ENCODE assay signal across 1 cellular context in the genomic region with DNA sequence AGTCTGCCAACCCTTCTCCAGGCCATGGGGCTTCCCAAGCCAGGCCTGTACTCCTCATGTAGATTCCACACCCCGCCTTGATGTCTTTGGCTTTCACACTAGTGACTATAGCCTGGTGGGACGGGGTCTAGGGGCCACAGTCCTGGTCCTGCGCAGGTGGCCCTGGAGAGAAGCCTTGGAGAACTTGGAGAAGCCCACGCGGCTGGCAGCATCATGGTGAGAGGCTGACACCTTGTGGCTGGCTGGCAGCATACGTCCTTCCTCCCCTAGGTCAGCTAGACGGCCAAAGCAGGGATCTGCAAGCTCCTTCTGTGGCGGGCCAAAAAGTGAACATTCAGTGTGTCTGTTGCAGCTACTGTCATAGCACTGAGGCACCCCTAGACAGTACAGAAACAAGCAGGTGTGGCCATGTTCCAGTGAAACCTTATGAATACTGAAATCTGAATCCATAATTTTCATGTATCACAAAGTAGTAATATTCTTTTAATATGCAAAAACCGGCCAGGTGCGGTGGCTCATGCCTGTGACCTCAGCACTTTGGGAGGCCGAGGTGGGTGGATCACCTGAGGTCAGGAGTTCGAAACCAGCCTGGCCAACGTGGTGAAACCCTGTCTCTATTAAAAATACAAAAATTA.
TF ChIP-seq lines count a peak whose summit lies in the region.

No MANE protein-coding gene starts in this region.

TF ChIP-seq in HepG2, 621 proteins besides CTCF, POLR2A, EP300 and RAD21 (continued from another document and continues in another):
- TF ChIP-seq TP53 (CRISPR knock-in tag; conservative IDR thresholded peaks at IDR 0.05) (no peak), FOXM1 (CRISPR knock-in tag; IDR thresholded peaks at IDR 0.05) (no peak), DNMT1 (CRISPR knock-in tag; IDR thresholded peaks at IDR 0.05) (no peak), FOSL2 (CRISPR knock-in tag; IDR thresholded peaks at IDR 0.05) (0 out of 2 replicates have a peak, but pooled peaks have one; percentile 14), NRL (CRISPR knock-in tag; IDR thresholded peaks at IDR 0.05; ENCODE audit: borderline replicate concordance) (no peak), SNAI1 (CRISPR knock-in tag; IDR thresholded peaks at IDR 0.05; ENCODE audit: borderline replicate concordance) (no peak), MYNN (CRISPR knock-in tag; IDR thresholded peaks at IDR 0.05; ENCODE audit: low read depth) (no peak), FOXA1 (IDR thresholded peaks at IDR 0.05) (no peak), FOXA1 (CRISPR knock-in tag; IDR thresholded peaks at IDR 0.05) (no peak), ZNF569 (CRISPR knock-in tag; IDR thresholded peaks at IDR 0.05; ENCODE audit: borderline replicate concordance) (no peak), ZNF75D (CRISPR knock-in tag; IDR thresholded peaks at IDR 0.05; ENCODE audit: borderline replicate concordance) (no peak), ZNF83 (CRISPR knock-in tag; IDR thresholded peaks at IDR 0.05; ENCODE audit: borderline replicate concordance) (no peak), CENPX (CRISPR knock-in tag; IDR thresholded peaks at IDR 0.05) (no peak), ZSCAN12 (CRISPR knock-in tag; IDR thresholded peaks at IDR 0.05) (no peak), YY1 (IDR thresholded peaks at IDR 0.05; ENCODE audit: insufficient read depth, insufficient replicate concordance, low read depth, low read length) (peak; percentile 17), MYC (CRISPR knock-in tag; IDR thresholded peaks at IDR 0.05; ENCODE audit: borderline replicate concordance) (peak; percentile 66; the same call in 1 of the 2 replicates), ZNF441 (CRISPR knock-in tag; IDR thresholded peaks at IDR 0.05; ENCODE audit: borderline replicate concordance) (0 out of 2 replicates have a peak, but pooled peaks have one; percentile 39), ZNF792 (CRISPR knock-in tag; IDR thresholded peaks at IDR 0.05) (no peak), ETV6 (CRISPR knock-in tag; conservative IDR thresholded peaks at IDR 0.05) (no peak), GFI1 (CRISPR knock-in tag; IDR thresholded peaks at IDR 0.05; ENCODE audit: borderline replicate concordance) (no peak), ZFP82 (CRISPR knock-in tag; IDR thresholded peaks at IDR 0.05; ENCODE audit: borderline replicate concordance) (no peak), NR2F1 (CRISPR knock-in tag; IDR thresholded peaks at IDR 0.05) (no peak), ZNF564 (CRISPR knock-in tag; IDR thresholded peaks at IDR 0.05) (no peak), AGO1 (IDR thresholded peaks at IDR 0.05; ENCODE audit: low read depth, low read length, poor library complexity, severe bottlenecking) (no peak), ZNF501 (CRISPR knock-in tag; IDR thresholded peaks at IDR 0.05) (no peak), ZNF251 (CRISPR knock-in tag; IDR thresholded peaks at IDR 0.05) (no peak), ZNF33A (CRISPR knock-in tag; IDR thresholded peaks at IDR 0.05; ENCODE audit: borderline replicate concordance) (no peak), ZBTB1 (CRISPR knock-in tag; IDR thresholded peaks at IDR 0.05; ENCODE audit: borderline replicate concordance) (no peak), KDM5B (CRISPR knock-in tag; IDR thresholded peaks at IDR 0.05; ENCODE audit: borderline replicate concordance) (peak; percentile 47; the same call in 1 of the 2 replicates), ZSCAN31 (CRISPR knock-in tag; IDR thresholded peaks at IDR 0.05; ENCODE audit: low read depth) (no peak), GABPA (IDR thresholded peaks at IDR 0.05; ENCODE audit: low read depth, low read length) (no peak), GABPA (CRISPR knock-in tag; IDR thresholded peaks at IDR 0.05; ENCODE audit: low read depth) (no peak), KDM2A (CRISPR knock-in tag; IDR thresholded peaks at IDR 0.05; ENCODE audit: borderline replicate concordance, low read depth) (peak; percentile 39; the same call in 1 of the 2 replicates), ZNF777 (CRISPR knock-in tag; IDR thresholded peaks at IDR 0.05) (peak; percentile 30; the same call in 1 of the 2 replicates), STAG1 (CRISPR knock-in tag; IDR thresholded peaks at IDR 0.05) (peak; percentile 96), SOX6 (IDR thresholded peaks at IDR 0.05) (no peak), SOX6 (CRISPR knock-in tag; IDR thresholded peaks at IDR 0.05) (0 out of 2 replicates have a peak, but pooled peaks have one; percentile 10), MED1 (CRISPR knock-in tag; IDR thresholded peaks at IDR 0.05) (0 out of 2 replicates have a peak, but pooled peaks have one; percentile 27), SMC3 (IDR thresholded peaks at IDR 0.05; ENCODE audit: low read length) (peak; percentile 55; the same call in 1 of the 2 replicates)
- TF ChIP-seq, protein P1, sequence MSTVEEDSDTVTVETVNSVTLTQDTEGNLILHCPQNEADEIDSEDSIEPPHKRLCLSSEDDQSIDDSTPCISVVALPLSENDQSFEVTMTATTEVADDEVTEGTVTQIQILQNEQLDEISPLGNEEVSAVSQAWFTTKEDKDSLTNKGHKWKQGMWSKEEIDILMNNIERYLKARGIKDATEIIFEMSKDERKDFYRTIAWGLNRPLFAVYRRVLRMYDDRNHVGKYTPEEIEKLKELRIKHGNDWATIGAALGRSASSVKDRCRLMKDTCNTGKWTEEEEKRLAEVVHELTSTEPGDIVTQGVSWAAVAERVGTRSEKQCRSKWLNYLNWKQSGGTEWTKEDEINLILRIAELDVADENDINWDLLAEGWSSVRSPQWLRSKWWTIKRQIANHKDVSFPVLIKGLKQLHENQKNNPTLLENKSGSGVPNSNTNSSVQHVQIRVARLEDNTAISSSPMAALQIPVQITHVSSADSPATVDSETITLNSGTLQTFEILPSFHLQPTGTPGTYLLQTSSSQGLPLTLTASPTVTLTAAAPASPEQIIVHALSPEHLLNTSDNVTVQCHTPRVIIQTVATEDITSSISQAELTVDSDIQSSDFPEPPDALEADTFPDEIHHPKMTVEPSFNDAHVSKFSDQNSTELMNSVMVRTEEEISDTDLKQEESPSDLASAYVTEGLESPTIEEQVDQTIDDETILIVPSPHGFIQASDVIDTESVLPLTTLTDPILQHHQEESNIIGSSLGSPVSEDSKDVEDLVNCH (CRISPR knock-in tag; IDR thresholded peaks at IDR 0.05): no peak
- TF ChIP-seq, protein P2, sequence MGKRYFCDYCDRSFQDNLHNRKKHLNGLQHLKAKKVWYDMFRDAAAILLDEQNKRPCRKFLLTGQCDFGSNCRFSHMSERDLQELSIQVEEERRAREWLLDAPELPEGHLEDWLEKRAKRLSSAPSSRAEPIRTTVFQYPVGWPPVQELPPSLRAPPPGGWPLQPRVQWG (CRISPR knock-in tag; IDR thresholded peaks at IDR 0.05; ENCODE audit: borderline replicate concordance, low read depth): no peak
- TF ChIP-seq, protein P3, sequence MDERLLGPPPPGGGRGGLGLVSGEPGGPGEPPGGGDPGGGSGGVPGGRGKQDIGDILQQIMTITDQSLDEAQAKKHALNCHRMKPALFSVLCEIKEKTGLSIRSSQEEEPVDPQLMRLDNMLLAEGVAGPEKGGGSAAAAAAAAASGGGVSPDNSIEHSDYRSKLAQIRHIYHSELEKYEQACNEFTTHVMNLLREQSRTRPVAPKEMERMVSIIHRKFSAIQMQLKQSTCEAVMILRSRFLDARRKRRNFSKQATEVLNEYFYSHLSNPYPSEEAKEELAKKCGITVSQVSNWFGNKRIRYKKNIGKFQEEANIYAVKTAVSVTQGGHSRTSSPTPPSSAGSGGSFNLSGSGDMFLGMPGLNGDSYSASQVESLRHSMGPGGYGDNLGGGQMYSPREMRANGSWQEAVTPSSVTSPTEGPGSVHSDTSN (CRISPR knock-in tag; IDR thresholded peaks at IDR 0.05): no peak
- TF ChIP-seq, protein P4, sequence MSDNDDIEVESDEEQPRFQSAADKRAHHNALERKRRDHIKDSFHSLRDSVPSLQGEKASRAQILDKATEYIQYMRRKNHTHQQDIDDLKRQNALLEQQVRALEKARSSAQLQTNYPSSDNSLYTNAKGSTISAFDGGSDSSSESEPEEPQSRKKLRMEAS (IDR thresholded peaks at IDR 0.05): peak; percentile 33; the same call in 1 of the 2 replicates
- TF ChIP-seq, protein P5, sequence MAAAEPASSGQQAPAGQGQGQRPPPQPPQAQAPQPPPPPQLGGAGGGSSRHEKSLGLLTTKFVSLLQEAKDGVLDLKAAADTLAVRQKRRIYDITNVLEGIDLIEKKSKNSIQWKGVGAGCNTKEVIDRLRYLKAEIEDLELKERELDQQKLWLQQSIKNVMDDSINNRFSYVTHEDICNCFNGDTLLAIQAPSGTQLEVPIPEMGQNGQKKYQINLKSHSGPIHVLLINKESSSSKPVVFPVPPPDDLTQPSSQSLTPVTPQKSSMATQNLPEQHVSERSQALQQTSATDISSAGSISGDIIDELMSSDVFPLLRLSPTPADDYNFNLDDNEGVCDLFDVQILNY (CRISPR knock-in tag; conservative IDR thresholded peaks at IDR 0.05): no peak
- TF ChIP-seq, protein P6, sequence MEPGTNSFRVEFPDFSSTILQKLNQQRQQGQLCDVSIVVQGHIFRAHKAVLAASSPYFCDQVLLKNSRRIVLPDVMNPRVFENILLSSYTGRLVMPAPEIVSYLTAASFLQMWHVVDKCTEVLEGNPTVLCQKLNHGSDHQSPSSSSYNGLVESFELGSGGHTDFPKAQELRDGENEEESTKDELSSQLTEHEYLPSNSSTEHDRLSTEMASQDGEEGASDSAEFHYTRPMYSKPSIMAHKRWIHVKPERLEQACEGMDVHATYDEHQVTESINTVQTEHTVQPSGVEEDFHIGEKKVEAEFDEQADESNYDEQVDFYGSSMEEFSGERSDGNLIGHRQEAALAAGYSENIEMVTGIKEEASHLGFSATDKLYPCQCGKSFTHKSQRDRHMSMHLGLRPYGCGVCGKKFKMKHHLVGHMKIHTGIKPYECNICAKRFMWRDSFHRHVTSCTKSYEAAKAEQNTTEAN (CRISPR knock-in tag; conservative IDR thresholded peaks at IDR 0.05): no peak
- TF ChIP-seq, protein P7, sequence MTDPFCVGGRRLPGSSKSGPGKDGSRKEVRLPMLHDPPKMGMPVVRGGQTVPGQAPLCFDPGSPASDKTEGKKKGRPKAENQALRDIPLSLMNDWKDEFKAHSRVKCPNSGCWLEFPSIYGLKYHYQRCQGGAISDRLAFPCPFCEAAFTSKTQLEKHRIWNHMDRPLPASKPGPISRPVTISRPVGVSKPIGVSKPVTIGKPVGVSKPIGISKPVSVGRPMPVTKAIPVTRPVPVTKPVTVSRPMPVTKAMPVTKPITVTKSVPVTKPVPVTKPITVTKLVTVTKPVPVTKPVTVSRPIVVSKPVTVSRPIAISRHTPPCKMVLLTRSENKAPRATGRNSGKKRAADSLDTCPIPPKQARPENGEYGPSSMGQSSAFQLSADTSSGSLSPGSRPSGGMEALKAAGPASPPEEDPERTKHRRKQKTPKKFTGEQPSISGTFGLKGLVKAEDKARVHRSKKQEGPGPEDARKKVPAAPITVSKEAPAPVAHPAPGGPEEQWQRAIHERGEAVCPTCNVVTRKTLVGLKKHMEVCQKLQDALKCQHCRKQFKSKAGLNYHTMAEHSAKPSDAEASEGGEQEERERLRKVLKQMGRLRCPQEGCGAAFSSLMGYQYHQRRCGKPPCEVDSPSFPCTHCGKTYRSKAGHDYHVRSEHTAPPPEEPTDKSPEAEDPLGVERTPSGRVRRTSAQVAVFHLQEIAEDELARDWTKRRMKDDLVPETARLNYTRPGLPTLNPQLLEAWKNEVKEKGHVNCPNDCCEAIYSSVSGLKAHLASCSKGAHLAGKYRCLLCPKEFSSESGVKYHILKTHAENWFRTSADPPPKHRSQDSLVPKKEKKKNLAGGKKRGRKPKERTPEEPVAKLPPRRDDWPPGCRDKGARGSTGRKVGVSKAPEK (CRISPR knock-in tag; IDR thresholded peaks at IDR 0.05; ENCODE audit: borderline replicate concordance): no peak
- TF ChIP-seq, protein P8, sequence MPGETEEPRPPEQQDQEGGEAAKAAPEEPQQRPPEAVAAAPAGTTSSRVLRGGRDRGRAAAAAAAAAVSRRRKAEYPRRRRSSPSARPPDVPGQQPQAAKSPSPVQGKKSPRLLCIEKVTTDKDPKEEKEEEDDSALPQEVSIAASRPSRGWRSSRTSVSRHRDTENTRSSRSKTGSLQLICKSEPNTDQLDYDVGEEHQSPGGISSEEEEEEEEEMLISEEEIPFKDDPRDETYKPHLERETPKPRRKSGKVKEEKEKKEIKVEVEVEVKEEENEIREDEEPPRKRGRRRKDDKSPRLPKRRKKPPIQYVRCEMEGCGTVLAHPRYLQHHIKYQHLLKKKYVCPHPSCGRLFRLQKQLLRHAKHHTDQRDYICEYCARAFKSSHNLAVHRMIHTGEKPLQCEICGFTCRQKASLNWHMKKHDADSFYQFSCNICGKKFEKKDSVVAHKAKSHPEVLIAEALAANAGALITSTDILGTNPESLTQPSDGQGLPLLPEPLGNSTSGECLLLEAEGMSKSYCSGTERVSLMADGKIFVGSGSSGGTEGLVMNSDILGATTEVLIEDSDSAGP (CRISPR knock-in tag; IDR thresholded peaks at IDR 0.05; ENCODE audit: borderline replicate concordance): no peak
- TF ChIP-seq, protein P9, sequence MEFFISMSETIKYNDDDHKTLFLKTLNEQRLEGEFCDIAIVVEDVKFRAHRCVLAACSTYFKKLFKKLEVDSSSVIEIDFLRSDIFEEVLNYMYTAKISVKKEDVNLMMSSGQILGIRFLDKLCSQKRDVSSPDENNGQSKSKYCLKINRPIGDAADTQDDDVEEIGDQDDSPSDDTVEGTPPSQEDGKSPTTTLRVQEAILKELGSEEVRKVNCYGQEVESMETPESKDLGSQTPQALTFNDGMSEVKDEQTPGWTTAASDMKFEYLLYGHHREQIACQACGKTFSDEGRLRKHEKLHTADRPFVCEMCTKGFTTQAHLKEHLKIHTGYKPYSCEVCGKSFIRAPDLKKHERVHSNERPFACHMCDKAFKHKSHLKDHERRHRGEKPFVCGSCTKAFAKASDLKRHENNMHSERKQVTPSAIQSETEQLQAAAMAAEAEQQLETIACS (CRISPR knock-in tag; IDR thresholded peaks at IDR 0.05): no peak
- TF ChIP-seq, protein P10, sequence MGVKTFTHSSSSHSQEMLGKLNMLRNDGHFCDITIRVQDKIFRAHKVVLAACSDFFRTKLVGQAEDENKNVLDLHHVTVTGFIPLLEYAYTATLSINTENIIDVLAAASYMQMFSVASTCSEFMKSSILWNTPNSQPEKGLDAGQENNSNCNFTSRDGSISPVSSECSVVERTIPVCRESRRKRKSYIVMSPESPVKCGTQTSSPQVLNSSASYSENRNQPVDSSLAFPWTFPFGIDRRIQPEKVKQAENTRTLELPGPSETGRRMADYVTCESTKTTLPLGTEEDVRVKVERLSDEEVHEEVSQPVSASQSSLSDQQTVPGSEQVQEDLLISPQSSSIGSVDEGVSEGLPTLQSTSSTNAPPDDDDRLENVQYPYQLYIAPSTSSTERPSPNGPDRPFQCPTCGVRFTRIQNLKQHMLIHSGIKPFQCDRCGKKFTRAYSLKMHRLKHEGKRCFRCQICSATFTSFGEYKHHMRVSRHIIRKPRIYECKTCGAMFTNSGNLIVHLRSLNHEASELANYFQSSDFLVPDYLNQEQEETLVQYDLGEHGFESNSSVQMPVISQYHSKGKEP (CRISPR knock-in tag; IDR thresholded peaks at IDR 0.05): no peak
